Comparison of ENCODE assay signal across 18 cellular contexts in the genomic region with DNA sequence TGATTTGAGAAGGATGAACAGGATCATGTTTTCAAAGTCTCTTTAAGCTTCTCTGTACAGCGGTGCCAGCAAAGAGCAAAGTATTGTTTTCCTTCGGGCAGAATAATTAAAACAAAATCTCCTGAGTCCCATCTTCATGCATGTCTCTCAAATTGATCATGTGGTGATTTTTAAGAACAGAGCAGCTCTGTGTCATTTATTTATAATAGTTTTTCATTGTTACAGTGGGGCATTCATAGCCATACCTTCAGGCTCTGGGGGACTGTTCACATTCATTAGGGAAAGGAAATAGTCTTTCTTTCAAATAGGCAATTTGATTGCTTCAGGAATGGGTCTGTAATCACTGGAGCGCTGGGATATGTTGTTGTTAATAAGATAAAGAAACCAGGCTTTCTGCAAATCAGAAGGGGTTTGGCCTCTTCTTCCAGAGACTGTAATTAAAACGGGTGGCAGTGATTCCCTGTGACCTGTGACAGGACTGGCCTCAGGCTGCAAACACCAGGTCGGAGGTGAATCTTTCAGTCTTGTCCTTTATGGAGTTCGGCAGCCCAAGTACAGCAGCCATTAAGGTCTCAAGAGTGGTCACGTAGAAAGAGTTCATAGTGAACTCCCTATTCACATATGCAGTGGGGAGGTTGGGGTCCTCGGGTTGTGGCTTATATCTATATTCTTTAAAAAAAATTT.
"Had no signal": no experiment of that assay in that cellular context is flagged by ENCODE, and none has a peak within 500 bp of the region (broad histone marks: within the 10 kb centered on the region; RNA-seq: fewer than 3 reads in every experiment).

No MANE protein-coding gene starts in this region.

- H3K4me1 ChIP-seq: adrenal gland, ascending aorta, left lung, tibial nerve had no signal

- DNase-seq: activated B cell treated with CpG ODN at 0.5 μM for 24 hours; activated CD4-positive, alpha-beta T cell treated with anti-CD3 and anti-CD28 coated beads for 36 hours; activated CD4-positive, alpha-beta T cell treated with anti-CD3 and anti-CD28 coated beads, Interleukin-2, amount 50 U/mL, for 4 hours; activated CD8-positive, alpha-beta memory T cell treated with anti-CD3 and anti-CD28 coated beads for 24 hours; activated CD8-positive, alpha-beta memory T cell treated with anti-CD3 and anti-CD28 coated beads, Interleukin-2, amount 50 U/mL, for 4 hours; activated T-cell treated with anti-CD3 and anti-CD28 coated beads, Interleukin-2, amount 50 U/mL, for 24 hours; adrenal gland; brain microvascular endothelial cell; dorsolateral prefrontal cortex; left lung; posterior cingulate gyrus; small intestine; stimulated activated CD4-positive, alpha-beta T cell treated with anti-CD3 and anti-CD28 coated beads, Interleukin-15, amount 100 ng/mL, for 24 hours; stomach; T-helper 1 cell had no signal

- H3K9me3 ChIP-seq: adrenal gland, ascending aorta, left lung, stomach, suprapubic skin, tibial nerve had no signal

- H3K27me3 ChIP-seq: adrenal gland, ascending aorta, brain microvascular endothelial cell, dorsolateral prefrontal cortex, left lung, stomach, suprapubic skin, tibial nerve had no signal

- H3K36me3 ChIP-seq: adrenal gland, ascending aorta, brain microvascular endothelial cell, left lung, stomach, suprapubic skin, tibial nerve had no signal

- H3K4me3 ChIP-seq: adrenal gland, ascending aorta, dorsolateral prefrontal cortex, left lung, stomach, suprapubic skin, tibial nerve had no signal

- H3K27ac ChIP-seq: adrenal gland, ascending aorta, brain microvascular endothelial cell, dorsolateral prefrontal cortex, left lung, stomach, suprapubic skin, tibial nerve had no signal
